13 cellular contexts compared by ENCODE assay signal in the genomic region with DNA sequence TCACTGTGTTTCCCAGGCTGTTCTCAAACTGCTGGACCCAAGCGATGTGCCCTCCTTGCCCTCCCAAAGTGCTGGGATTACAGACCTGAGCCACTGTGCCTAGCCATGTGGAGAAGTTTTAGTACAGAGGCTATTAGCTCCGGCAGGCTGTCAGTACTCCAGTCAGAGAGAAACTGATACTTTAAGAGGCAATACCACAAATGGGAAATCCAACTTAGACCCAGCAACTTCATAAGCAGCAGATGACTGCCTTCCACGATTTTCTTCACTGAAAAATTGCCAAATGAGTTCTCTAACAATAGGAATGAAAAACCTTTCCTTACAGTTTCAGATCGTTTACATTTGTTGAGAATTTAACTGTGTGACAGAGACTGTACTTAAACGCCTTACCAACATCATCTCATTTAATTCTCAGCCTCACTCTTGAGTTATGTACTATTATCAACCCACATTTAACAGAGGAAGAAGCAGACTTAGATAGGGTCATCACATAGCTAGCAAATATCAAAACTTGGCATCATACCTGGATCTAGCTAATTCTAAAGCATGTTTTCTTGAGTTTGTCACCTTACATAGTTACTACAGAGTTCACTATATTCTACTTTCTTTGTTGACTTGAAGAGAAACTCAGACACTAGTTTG.
A peak's percentile ranks its signal among the peaks of the same experiment; 100 is the strongest.
DNase-seq lines count a peak whose midpoint lies in the region; ATAC-seq and TF ChIP-seq lines count a peak whose summit lies in the region.
"Had no signal": no experiment of that assay in that cellular context is flagged by ENCODE, and none has a peak within 500 bp of the region (broad histone marks: within the 10 kb centered on the region; RNA-seq: fewer than 3 reads in every experiment).

No MANE protein-coding gene starts in this region.

- H3K27ac ChIP-seq in cingulate gyrus (ENCODE audit: low read depth, low read length) (peak overlapping the region; percentile 30), WERI-Rb-1 (no peak overlapping the region)
- H3K27ac ChIP-seq: HL-60, testis had no signal

- H3K9me3 ChIP-seq in WERI-Rb-1 (ENCODE audit: severe bottlenecking) = no peaks in the 10 kb centered on the region
- H3K9me3 ChIP-seq: testis had no signal

- H3K4me3 ChIP-seq in WERI-Rb-1 (ENCODE audit: low read depth, low read length) = no peak overlapping the region
- H3K4me3 ChIP-seq: testis had no signal

- no peak for TF ChIP-seq CTCF in WERI-Rb-1 (IDR thresholded peaks at IDR 0.05; ENCODE audit: low read depth, low read length)

- DNase-seq in WERI-Rb-1 (no peak), cardiac septum (ENCODE audit: low spot score) (no peak), AML-193 (lab: John Stamatoyannopoulos, UW) (no peak), kidney glomerular epithelial cell (lab: John Stamatoyannopoulos, UW) (no peak)
- DNase-seq: activated effector memory CD4-positive, alpha-beta T cell treated with anti-CD3 and anti-CD28 coated beads, Interleukin-2, amount 50 U/mL, for 16 hours; occipital lobe; testis had no signal

- H3K36me3 ChIP-seq in WERI-Rb-1 = no peaks in the 10 kb centered on the region

- ATAC-seq in GM18858 (IDR thresholded peaks at IDR 0.05; ENCODE audit: unreplicated experiment) (peak; percentile 86), GM21423 (IDR thresholded peaks at IDR 0.05; ENCODE audit: unreplicated experiment) (peak; percentile 89), HG03039 (IDR thresholded peaks at IDR 0.05; ENCODE audit: unreplicated experiment) (peak; percentile 86)
- ATAC-seq: activated CD4-positive, CD25-positive, alpha-beta regulatory T cell treated with anti-CD3 and anti-CD28 coated beads, Interleukin-2, amount 50 U/mL, for 24 hours had no signal

- no peaks in the 10 kb centered on the region for H3K27me3 ChIP-seq in WERI-Rb-1 (ENCODE audit: insufficient read depth, low read depth, severe bottlenecking)
- H3K27me3 ChIP-seq: testis had no signal

- intact Hi-C loops in cardiac septum (cut with DNase I) = no loop called here
